In genomic region chrX:11478971-11479370, GRCh38 we compare ENCODE assay signal across 17 cellular contexts.
DNase-seq lines count a peak whose midpoint lies in the region; ATAC-seq and TF ChIP-seq lines count a peak whose summit lies in the region.
"Had no signal": no experiment of that assay in that cellular context is flagged by ENCODE, and none has a peak within 500 bp of the region (broad histone marks: within the 10 kb centered on the region; RNA-seq: fewer than 3 reads in every experiment).

No MANE protein-coding gene starts in this region.

- no peak overlapping the region for H3K9ac ChIP-seq in endodermal cell (ENCODE audit: extremely low read depth, low read length, poor library complexity, severe bottlenecking)
- H3K9ac ChIP-seq: KMS-11 had no signal

- H3K9me3 Mint-ChIP-seq in GM23338 (no peaks in the 10 kb centered on the region), endodermal cell (peaks cover 42% of the 10 kb centered on the region)

- H4K20me1 ChIP-seq in GM23338 (replicated peaks; ENCODE audit: insufficient read depth): no peaks in the 10 kb centered on the region

- TF ChIP-seq EP300 in sigmoid colon (IDR thresholded peaks at IDR 0.05): no peak

- TF ChIP-seq POLR2A in sigmoid colon (IDR thresholded peaks at IDR 0.05) (no peak), gastrocnemius medialis (IDR thresholded peaks at IDR 0.05) (no peak)

- H3K27ac ChIP-seq in GM23338 (ENCODE audit: low read depth) (no peak overlapping the region), endodermal cell (ENCODE audit: low read depth, low read length) (peak overlapping the region; percentile 71), sigmoid colon (peak overlapping the region; percentile 9 to 59 (median 26)), gastrocnemius medialis (no peak overlapping the region)
- H3K27ac ChIP-seq: KMS-11 had no signal

- DNase-seq in GM23338 (ENCODE audit: low spot score) (peak; percentile 0), NCI-H524 treated with DMSO at 0.1 percent for 48 hours (lab: John Stamatoyannopoulos, UW) (peak; percentile 39), endodermal cell (no peak), sigmoid colon (no peak), left ventricle myocardium superior (no peak), gastrocnemius medialis (no peak)
- DNase-seq: GDM1; MV-4-11; NCI-H2029 treated with DMSO at 0.1 percent for 48 hours; NCI-H446 treated with DMSO at 0.1 percent for 48 hours; NCI-H748 treated with DMSO at 0.1 percent for 48 hours; NK-92 treated with Interleukin-12 subunit alpha and Interleukin-12 subunit beta, amount 100 ng/mL, for 24 hours had no signal

- H3K36me3 ChIP-seq in GM23338 (ENCODE audit: insufficient read depth) (no peaks in the 10 kb centered on the region), endodermal cell (ENCODE audit: control insufficient read depth, insufficient read depth, low read length) (no peaks in the 10 kb centered on the region), sigmoid colon (no peaks in the 10 kb centered on the region), gastrocnemius medialis (no peaks in the 10 kb centered on the region)

- H3K4me1 Mint-ChIP-seq in GM23338: peaks cover 29% of the 10 kb centered on the region
- no peaks in the 10 kb centered on the region for H3K4me1 Mint-ChIP-seq in endodermal cell

- no peak for TF ChIP-seq CTCF in GM23338 (conservative IDR thresholded peaks at IDR 0.05; ENCODE audit: low read depth in 2 of 2)
- no peak for TF ChIP-seq CTCF in endodermal cell (conservative IDR thresholded peaks at IDR 0.05)
- TF ChIP-seq CTCF in sigmoid colon (IDR thresholded peaks at IDR 0.05): no peak
- TF ChIP-seq CTCF in gastrocnemius medialis (IDR thresholded peaks at IDR 0.05 in 4 of 5, conservative IDR thresholded peaks at IDR 0.05 in 1 of 5): no peak

- H3K4me1 ChIP-seq in GM23338 (ENCODE audit: insufficient read depth) (peaks cover 15% of the 10 kb centered on the region; the same call in 1 of the 2 replicates), endodermal cell (ENCODE audit: control insufficient read depth, insufficient read depth, low read length) (no peaks in the 10 kb centered on the region), sigmoid colon (peaks cover 0 to 38% (median 7%) of the 10 kb centered on the region in 4 donors), gastrocnemius medialis (peaks cover 0 to 4% of the 10 kb centered on the region in 2 donors)

- no peaks in the 10 kb centered on the region for H3F3A ChIP-seq in GM23338 (replicated peaks; ENCODE audit: low read depth)

- ATAC-seq in GM23338: no peak
- ATAC-seq in left ventricle myocardium superior: no peak
- no peak for ATAC-seq in HG03460 (IDR thresholded peaks at IDR 0.05; ENCODE audit: unreplicated experiment)
- no peak for ATAC-seq in HG03571 (IDR thresholded peaks at IDR 0.05; ENCODE audit: unreplicated experiment)
- ATAC-seq in gastrocnemius medialis: no peak
- ATAC-seq: HepG2, Right ventricle myocardium inferior had no signal

- no peaks in the 10 kb centered on the region for H3K9me2 ChIP-seq in GM23338 (ENCODE audit: insufficient read depth)

- H2AFZ ChIP-seq in GM23338: no peak overlapping the region; the same call in 1 of the 2 replicates

- no peaks in the 10 kb centered on the region for H3K36me3 Mint-ChIP-seq in GM23338 (ENCODE audit: low read depth)
- H3K36me3 Mint-ChIP-seq in endodermal cell (ENCODE audit: low read depth): no peaks in the 10 kb centered on the region

- in situ Hi-C loops in gastrocnemius medialis (cut with MboI; ENCODE audit: low sequenced_read_pairs in 4 of 4): no loop called here

- H3K9me3 ChIP-seq in endodermal cell (ENCODE audit: control insufficient read depth, low read length) (no peaks in the 10 kb centered on the region), sigmoid colon (no peaks in the 10 kb centered on the region), gastrocnemius medialis (no peaks in the 10 kb centered on the region)

- H3K4me3 ChIP-seq in GM23338 (no peak overlapping the region), endodermal cell (ENCODE audit: low read length) (no peak overlapping the region), sigmoid colon (no peak overlapping the region), gastrocnemius medialis (no peak overlapping the region)

- H3K27ac Mint-ChIP-seq in GM23338 (no peak overlapping the region), endodermal cell (no peak overlapping the region)

- WGBS in endodermal cell (ENCODE audit: insufficient coverage in 1 of 2, insufficient read length in 1 of 2), 2 experiments: 77% methylated on average over 4 of the region's 4 CpGs; no CpG with 5 or more reads in 1 of the 2 experiments
- WGBS in sigmoid colon, 2 donors: 82 to 90% methylated on average over 4 of the region's 4 CpGs

- H3K4me3 Mint-ChIP-seq in GM23338 (no peak overlapping the region), endodermal cell (no peak overlapping the region)

- H3K27me3 Mint-ChIP-seq in GM23338 (ENCODE audit: insufficient read depth, low read depth, poor library complexity) (peaks cover under 1% of the 10 kb centered on the region), endodermal cell (ENCODE audit: insufficient read depth) (no peaks in the 10 kb centered on the region)

- H3K4me2 ChIP-seq in GM23338: peak overlapping the region; percentile 35; the same call in 1 of the 2 replicates
- H3K4me2 ChIP-seq: KMS-11 had no signal

- no peaks in the 10 kb centered on the region for H3K27me3 ChIP-seq in GM23338 (ENCODE audit: insufficient read depth)
- H3K27me3 ChIP-seq in endodermal cell (ENCODE audit: control insufficient read depth, insufficient read depth, low read length, poor library complexity, severe bottlenecking): no peaks in the 10 kb centered on the region
- no peaks in the 10 kb centered on the region for H3K27me3 ChIP-seq in sigmoid colon
- H3K27me3 ChIP-seq in gastrocnemius medialis: no peaks in the 10 kb centered on the region

- intact Hi-C loops in sigmoid colon (cut with DNase I): no loop called here
- intact Hi-C loops in left ventricle myocardium superior (cut with micrococcal nuclease): no loop called here
- intact Hi-C loops in gastrocnemius medialis (cut with DNase I; ENCODE audit: low total_unique reads): no loop called here

- H3K79me2 ChIP-seq in GM23338 (replicated peaks; ENCODE audit: insufficient read depth): no peaks in the 10 kb centered on the region

TF ChIP-seq in GM23338, 12 proteins besides CTCF, POLR2A, EP300 and RAD21 (continues in another document):
- TF ChIP-seq ZNF331 (CRISPR knock-in tag; IDR thresholded peaks at IDR 0.05; ENCODE audit: low read depth) (no peak), JUNB (IDR thresholded peaks at IDR 0.05; ENCODE audit: unreplicated experiment) (no peak), ZNF114 (CRISPR knock-in tag; IDR thresholded peaks at IDR 0.05) (no peak), POLR2AphosphoS5 (IDR thresholded peaks at IDR 0.05; ENCODE audit: low read depth) (no peak)
- TF ChIP-seq, protein P1, sequence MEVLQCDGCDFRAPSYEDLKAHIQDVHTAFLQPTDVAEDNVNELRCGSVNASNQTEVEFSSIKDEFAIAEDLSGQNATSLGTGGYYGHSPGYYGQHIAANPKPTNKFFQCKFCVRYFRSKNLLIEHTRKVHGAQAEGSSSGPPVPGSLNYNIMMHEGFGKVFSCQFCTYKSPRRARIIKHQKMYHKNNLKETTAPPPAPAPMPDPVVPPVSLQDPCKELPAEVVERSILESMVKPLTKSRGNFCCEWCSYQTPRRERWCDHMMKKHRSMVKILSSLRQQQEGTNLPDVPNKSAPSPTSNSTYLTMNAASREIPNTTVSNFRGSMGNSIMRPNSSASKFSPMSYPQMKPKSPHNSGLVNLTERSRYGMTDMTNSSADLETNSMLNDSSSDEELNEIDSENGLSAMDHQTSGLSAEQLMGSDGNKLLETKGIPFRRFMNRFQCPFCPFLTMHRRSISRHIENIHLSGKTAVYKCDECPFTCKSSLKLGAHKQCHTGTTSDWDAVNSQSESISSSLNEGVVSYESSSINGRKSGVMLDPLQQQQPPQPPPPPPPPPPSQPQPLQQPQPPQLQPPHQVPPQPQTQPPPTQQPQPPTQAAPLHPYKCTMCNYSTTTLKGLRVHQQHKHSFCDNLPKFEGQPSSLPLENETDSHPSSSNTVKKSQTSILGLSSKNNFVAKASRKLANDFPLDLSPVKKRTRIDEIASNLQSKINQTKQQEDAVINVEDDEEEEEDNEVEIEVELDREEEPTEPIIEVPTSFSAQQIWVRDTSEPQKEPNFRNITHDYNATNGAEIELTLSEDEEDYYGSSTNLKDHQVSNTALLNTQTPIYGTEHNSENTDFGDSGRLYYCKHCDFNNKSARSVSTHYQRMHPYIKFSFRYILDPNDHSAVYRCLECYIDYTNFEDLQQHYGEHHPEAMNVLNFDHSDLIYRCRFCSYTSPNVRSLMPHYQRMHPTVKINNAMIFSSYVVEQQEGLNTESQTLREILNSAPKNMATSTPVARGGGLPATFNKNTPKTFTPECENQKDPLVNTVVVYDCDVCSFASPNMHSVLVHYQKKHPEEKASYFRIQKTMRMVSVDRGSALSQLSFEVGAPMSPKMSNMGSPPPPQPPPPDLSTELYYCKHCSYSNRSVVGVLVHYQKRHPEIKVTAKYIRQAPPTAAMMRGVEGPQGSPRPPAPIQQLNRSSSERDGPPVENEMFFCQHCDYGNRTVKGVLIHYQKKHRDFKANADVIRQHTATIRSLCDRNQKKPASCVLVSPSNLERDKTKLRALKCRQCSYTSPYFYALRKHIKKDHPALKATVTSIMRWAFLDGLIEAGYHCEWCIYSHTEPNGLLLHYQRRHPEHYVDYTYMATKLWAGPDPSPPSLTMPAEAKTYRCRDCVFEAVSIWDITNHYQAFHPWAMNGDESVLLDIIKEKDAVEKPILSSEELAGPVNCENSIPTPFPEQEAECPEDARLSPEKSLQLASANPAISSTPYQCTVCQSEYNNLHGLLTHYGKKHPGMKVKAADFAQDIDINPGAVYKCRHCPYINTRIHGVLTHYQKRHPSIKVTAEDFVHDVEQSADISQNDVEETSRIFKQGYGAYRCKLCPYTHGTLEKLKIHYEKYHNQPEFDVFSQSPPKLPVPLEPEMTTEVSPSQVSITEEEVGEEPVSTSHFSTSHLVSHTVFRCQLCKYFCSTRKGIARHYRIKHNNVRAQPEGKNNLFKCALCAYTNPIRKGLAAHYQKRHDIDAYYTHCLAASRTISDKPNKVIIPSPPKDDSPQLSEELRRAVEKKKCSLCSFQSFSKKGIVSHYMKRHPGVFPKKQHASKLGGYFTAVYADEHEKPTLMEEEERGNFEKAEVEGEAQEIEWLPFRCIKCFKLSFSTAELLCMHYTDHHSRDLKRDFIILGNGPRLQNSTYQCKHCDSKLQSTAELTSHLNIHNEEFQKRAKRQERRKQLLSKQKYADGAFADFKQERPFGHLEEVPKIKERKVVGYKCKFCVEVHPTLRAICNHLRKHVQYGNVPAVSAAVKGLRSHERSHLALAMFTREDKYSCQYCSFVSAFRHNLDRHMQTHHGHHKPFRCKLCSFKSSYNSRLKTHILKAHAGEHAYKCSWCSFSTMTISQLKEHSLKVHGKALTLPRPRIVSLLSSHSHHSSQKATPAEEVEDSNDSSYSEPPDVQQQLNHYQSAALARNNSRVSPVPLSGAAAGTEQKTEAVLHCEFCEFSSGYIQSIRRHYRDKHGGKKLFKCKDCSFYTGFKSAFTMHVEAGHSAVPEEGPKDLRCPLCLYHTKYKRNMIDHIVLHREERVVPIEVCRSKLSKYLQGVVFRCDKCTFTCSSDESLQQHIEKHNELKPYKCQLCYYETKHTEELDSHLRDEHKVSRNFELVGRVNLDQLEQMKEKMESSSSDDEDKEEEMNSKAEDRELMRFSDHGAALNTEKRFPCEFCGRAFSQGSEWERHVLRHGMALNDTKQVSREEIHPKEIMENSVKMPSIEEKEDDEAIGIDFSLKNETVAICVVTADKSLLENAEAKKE (CRISPR knock-in tag; IDR thresholded peaks at IDR 0.05): no peak

Comparison
In these comparisons a context has a peak if more than half of its experiments do, and no peak if none do; other contexts are left out.
1. DNase-seq: peak in GM23338 (single experiment) and NCI-H524 treated with DMSO at 0.1 percent for 48 hours (single experiment); none in endodermal cell (single experiment), sigmoid colon (single experiment), left ventricle myocardium superior (single experiment) and gastrocnemius medialis (0 of 2).
2. H3K27ac ChIP-seq: peak in endodermal cell (single experiment) and sigmoid colon (4 of 4); none in GM23338 (single experiment) and gastrocnemius medialis (0 of 4).